16 cellular contexts compared by ENCODE assay signal in genomic region chr12:72274926-72275325, GRCh38. TPM values are rescaled to one million over a fixed set of nuclear protein-coding genes. Genes with fewer than 3 reads are reported as not detected.
A peak's percentile ranks its signal among the peaks of the same experiment; 100 is the strongest.
DNase-seq lines count a peak whose midpoint lies in the region; ATAC-seq and TF ChIP-seq lines count a peak whose summit lies in the region.
"Had no signal": no experiment of that assay in that cellular context is flagged by ENCODE, and none has a peak within 500 bp of the region (broad histone marks: within the 10 kb centered on the region; RNA-seq: fewer than 3 reads in every experiment).

No MANE protein-coding gene starts in this region.

- H3K9me3 Mint-ChIP-seq in activated T-cell treated with anti-CD3 and anti-CD28 coated beads, Interleukin-2, amount 50 U/mL, for 4 hours, result no peaks in the 10 kb centered on the region
- H3K9me3 Mint-ChIP-seq: activated T-helper 2 cell treated with anti-CD3 and anti-CD28 coated beads, Interferon-gamma antibody, Interleukin-2, Interleukin-4, amounts not matched to agents 10 μg/mL and 5 μg/mL and 100 μg/mL, durations not matched to agents 14 hours and 24 hours and 36 hours had no signal

- intact Hi-C loops in right cardiac atrium (cut with DNase I), result no loop called here
- intact Hi-C loops in Right ventricle myocardium superior (cut with DNase I), result no loop called here
- intact Hi-C loops in body of pancreas (cut with DNase I), result no loop called here

- peaks cover 6% of the 10 kb centered on the region for H3K4me1 Mint-ChIP-seq in activated T-cell treated with anti-CD3 and anti-CD28 coated beads, Interleukin-2, amount 50 U/mL, for 4 hours (ENCODE audit: low read depth)

- peak overlapping the region; percentile 78 for H3K4me3 ChIP-seq in right cardiac atrium (ENCODE audit: low read length)
- no peak overlapping the region for H3K4me3 ChIP-seq in body of pancreas
- H3K4me3 ChIP-seq in liver (ENCODE audit: low read depth in 1 of 3, low read length in 3 of 3), result no peak overlapping the region
- H3K4me3 ChIP-seq: A549 had no signal

- H3K9ac ChIP-seq in liver (ENCODE audit: low read depth in 1 of 2, low read length in 2 of 2), result no peak overlapping the region

- no peaks in the 10 kb centered on the region for H3K36me3 ChIP-seq in body of pancreas (replicated peaks in 1 of 2; ENCODE audit: insufficient read depth in 1 of 2, low read depth in 2 of 2)
- H3K36me3 ChIP-seq in liver (ENCODE audit: control insufficient read depth in 4 of 4, insufficient read depth in 3 of 4, low read depth in 1 of 4, low read length in 3 of 4), result no peaks in the 10 kb centered on the region
- H3K36me3 ChIP-seq: gastroesophageal sphincter, stomach had no signal

- H3K4me3 Mint-ChIP-seq in activated T-cell treated with anti-CD3 and anti-CD28 coated beads, Interleukin-2, amount 50 U/mL, for 4 hours, result no peak overlapping the region

- 60% methylated on average over 1 of the region's 1 CpG for WGBS in right cardiac atrium
- WGBS in body of pancreas, 2 donors, result 27 to 38% methylated on average over 1 of the region's 1 CpG
- 34% methylated on average over 1 of the region's 1 CpG for WGBS in liver

- POLR2A ChIA-PET in RWPE1 (lab: Yijun Ruan, JAX; ENCODE audit: low non-redundant PET), result no interaction called here

- no peaks in the 10 kb centered on the region for H3K27me3 ChIP-seq in right cardiac atrium (ENCODE audit: control insufficient read depth, insufficient read depth)
- H3K27me3 ChIP-seq in body of pancreas, result no peaks in the 10 kb centered on the region
- peaks cover 0 to 7% (median under 1%) of the 10 kb centered on the region in 4 donors for H3K27me3 ChIP-seq in liver (ENCODE audit: control insufficient read depth in 4 of 4, insufficient read depth in 4 of 4, low read length in 3 of 4)

- DNase-seq in right cardiac atrium (no peak), Right ventricle myocardium superior (no peak), body of pancreas (peak in 3 of 4 donors; percentile 24 to 33 (median 30)), RWPE1 (ENCODE audit: low spot score) (no peak)
- no peak for DNase-seq in activated T-cell treated with anti-CD3 and anti-CD28 coated beads, Interleukin-2, amount 50 U/mL, for 4 hours
- DNase-seq: activated CD4-positive, alpha-beta T cell treated with anti-CD3 and anti-CD28 coated beads for 48 hours; left ventricle myocardium superior; NCI-H446 treated with DMSO at 0.1 percent for 48 hours; stomach had no signal

- peaks cover 38% of the 10 kb centered on the region for H3K27me3 Mint-ChIP-seq in activated T-cell treated with anti-CD3 and anti-CD28 coated beads, Interleukin-2, amount 50 U/mL, for 4 hours (ENCODE audit: low read depth)

- H3K27ac ChIP-seq in right cardiac atrium (ENCODE audit: low read length) (peak overlapping the region; percentile 60), body of pancreas (peak overlapping the region; percentile 86 to 95 (median 92)), liver (ENCODE audit: low read depth in 1 of 2, low read length in 2 of 2) (peak overlapping the region in 1 of 2 donors; percentile 3), RWPE1 (no peak overlapping the region)
- H3K27ac ChIP-seq: A549, gastroesophageal sphincter had no signal

- H3K9me3 ChIP-seq in right cardiac atrium (ENCODE audit: control insufficient read depth, low read length) (no peaks in the 10 kb centered on the region), body of pancreas (no peaks in the 10 kb centered on the region), liver (ENCODE audit: control insufficient read depth in 4 of 4, low read length in 3 of 4) (no peaks in the 10 kb centered on the region)
- H3K9me3 ChIP-seq: A549, gastroesophageal sphincter, stomach had no signal

- no peaks in the 10 kb centered on the region for H3K36me3 Mint-ChIP-seq in activated T-cell treated with anti-CD3 and anti-CD28 coated beads, Interleukin-2, amount 50 U/mL, for 4 hours (ENCODE audit: insufficient read depth)

- TF ChIP-seq POLR2A in body of pancreas (IDR thresholded peaks at IDR 0.05), result peak in 2 of 3 donors; percentile 48 to 53

- TF ChIP-seq RAD21 in liver (IDR thresholded peaks at IDR 0.05), result no peak

- CTCF ChIA-PET in RWPE1 (lab: Yijun Ruan, JAX), result no interaction called here

- no peak for TF ChIP-seq CTCF in body of pancreas (IDR thresholded peaks at IDR 0.05)
- TF ChIP-seq CTCF in liver (IDR thresholded peaks at IDR 0.05; ENCODE audit: low read depth, low read length, missing input control), result no peak
- TF ChIP-seq CTCF in RWPE1 (conservative IDR thresholded peaks at IDR 0.05; ENCODE audit: low read depth), result no peak

- H3K4me1 ChIP-seq in right cardiac atrium (ENCODE audit: control insufficient read depth, insufficient read depth, low read length) (peaks cover 2% of the 10 kb centered on the region), body of pancreas (peaks cover 18% of the 10 kb centered on the region), liver (ENCODE audit: control insufficient read depth in 4 of 4, insufficient read depth in 4 of 4, low read length in 3 of 4) (peaks cover 12 to 37% (median 24%) of the 10 kb centered on the region in 4 donors)

- ATAC-seq in right cardiac atrium, result peak in 1 of 2 donors; percentile 40
- ATAC-seq in Right ventricle myocardium superior (ENCODE audit: poor library complexity), result no peak
- no peak for ATAC-seq in body of pancreas
- ATAC-seq in HG03045 (IDR thresholded peaks at IDR 0.05; ENCODE audit: unreplicated experiment), result no peak
- ATAC-seq in activated T-cell treated with anti-CD3 and anti-CD28 coated beads, Interleukin-2, amount 50 U/mL, for 4 hours, result no peak
- no peak for ATAC-seq in GM19351 (IDR thresholded peaks at IDR 0.05; ENCODE audit: unreplicated experiment)
- ATAC-seq: A549, gastroesophageal sphincter, left ventricle myocardium superior had no signal

TF ChIP-seq in liver, 16 proteins besides CTCF, POLR2A, EP300 and RAD21:
- peak in 1 of 2 donors; percentile 38 for TF ChIP-seq JUND (IDR thresholded peaks at IDR 0.05)
- peak; percentile 40 for TF ChIP-seq REST (IDR thresholded peaks at IDR 0.05)
- no peak for TF ChIP-seq YY1 (IDR thresholded peaks at IDR 0.05)
- peak; percentile 71 for TF ChIP-seq HNF4A (conservative IDR thresholded peaks at IDR 0.05)
- peak in 1 of 2 donors; percentile 42 for TF ChIP-seq RXRA (IDR thresholded peaks at IDR 0.05)

RNA-seq across cellular contexts. Expression of gene TRHDE, which starts 2.8 kb away (rescaled TPM):
- total RNA-seq in right cardiac atrium (1 to 10 TPM; 3.5 to 7.0 (median 4.2) TPM), Right ventricle myocardium superior (1.5 TPM), body of pancreas (10 to 100 TPM; 10.9 to 73.2 TPM), liver (under 1 TPM; 0.14 to 0.17 TPM)
- polyA plus RNA-seq in right cardiac atrium (0.57 TPM), liver (under 1 TPM in 1 of 2 donors, not detected in 1; 0.05 TPM)
- not detected for total RNA-seq in activated T-cell treated with anti-CD3 and anti-CD28 coated beads, Interleukin-2, amount 50 U/mL, for 4 hours
- total RNA-seq: activated T-helper 2 cell treated with anti-CD3 and anti-CD28 coated beads, Interferon-gamma antibody, Interleukin-2, Interleukin-4, amounts not matched to agents 10 μg/mL and 5 μg/mL and 100 μg/mL, durations not matched to agents 14 hours and 24 hours and 36 hours; SK-MEL-5 had no signal

Comparison
In these comparisons a context has a peak if more than half of its experiments do, and no peak if none do; other contexts are left out.
1. DNase-seq: peak in body of pancreas (3 of 4); none in right cardiac atrium (0 of 3), Right ventricle myocardium superior (single experiment), RWPE1 (single experiment) and activated T-cell treated with anti-CD3 and anti-CD28 coated beads, Interleukin-2, amount 50 U/mL, for 4 hours (single experiment).